ENCODE assay signal across 1 cellular context in the genomic region with DNA sequence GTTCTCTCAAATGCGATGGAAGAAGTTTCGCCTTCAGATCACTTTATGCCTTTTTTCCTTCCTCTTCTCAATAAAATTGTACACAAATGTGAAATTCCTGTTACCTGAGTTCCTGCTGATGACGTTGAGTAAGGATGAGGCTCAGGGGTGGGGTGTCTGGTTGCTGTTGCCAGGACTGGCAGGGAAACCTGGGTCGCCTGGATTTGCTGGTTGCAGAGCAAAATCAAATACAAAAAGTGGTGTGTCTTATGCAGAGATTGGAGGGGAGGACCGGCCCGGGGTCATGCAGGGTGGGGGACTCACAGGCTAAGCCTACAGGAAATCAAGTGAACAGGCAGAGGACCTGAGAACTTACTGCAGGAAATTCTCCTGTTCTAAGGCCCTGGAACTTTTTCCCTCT.
TF ChIP-seq lines count a peak whose summit lies in the region.

No MANE protein-coding gene starts in this region.

TF ChIP-seq in H1, 55 proteins besides CTCF, POLR2A, EP300 and RAD21:
- TF ChIP-seq SUZ12 (IDR thresholded peaks at IDR 0.05; ENCODE audit: low read length) (peak; percentile 29; the same call in 1 of the 2 replicates), CTBP2 (IDR thresholded peaks at IDR 0.05; ENCODE audit: borderline replicate concordance, insufficient read depth, insufficient read length, low read length) (no peak)
